In genomic region chr10:97422921-97423420, GRCh38 we compare ENCODE assay signal across 1 cellular context.
TF ChIP-seq lines count a peak whose summit lies in the region.

No MANE protein-coding gene starts in this region.

TF ChIP-seq in HCT116, 20 proteins besides CTCF, POLR2A, EP300 and RAD21 (continued from another document):
- TF ChIP-seq EGR1 (IDR thresholded peaks at IDR 0.05; ENCODE audit: low read depth), result no peak
- no peak for TF ChIP-seq SIN3A (IDR thresholded peaks at IDR 0.05; ENCODE audit: low read depth)
- no peak for TF ChIP-seq FOSL1 (IDR thresholded peaks at IDR 0.05; ENCODE audit: low read depth)
- TF ChIP-seq POLR2AphosphoS5 (IDR thresholded peaks at IDR 0.05; ENCODE audit: low read depth, low read length), result no peak
- TF ChIP-seq JUND (IDR thresholded peaks at IDR 0.05), result no peak
- TF ChIP-seq TCF7L2 (IDR thresholded peaks at IDR 0.05; ENCODE audit: borderline replicate concordance, extremely low read depth, insufficient read depth, insufficient read length), result no peak
- no peak for TF ChIP-seq CEBPB (IDR thresholded peaks at IDR 0.05; ENCODE audit: low read depth)
- TF ChIP-seq SP1 (IDR thresholded peaks at IDR 0.05; ENCODE audit: low read depth), result no peak
- TF ChIP-seq CBX3 (IDR thresholded peaks at IDR 0.05; ENCODE audit: low read depth), result no peak
- TF ChIP-seq ATF3 (IDR thresholded peaks at IDR 0.05), result no peak
- no peak for TF ChIP-seq EZH2 (IDR thresholded peaks at IDR 0.05)
